ENCODE assay signal across 9 cellular contexts in the genomic region with DNA sequence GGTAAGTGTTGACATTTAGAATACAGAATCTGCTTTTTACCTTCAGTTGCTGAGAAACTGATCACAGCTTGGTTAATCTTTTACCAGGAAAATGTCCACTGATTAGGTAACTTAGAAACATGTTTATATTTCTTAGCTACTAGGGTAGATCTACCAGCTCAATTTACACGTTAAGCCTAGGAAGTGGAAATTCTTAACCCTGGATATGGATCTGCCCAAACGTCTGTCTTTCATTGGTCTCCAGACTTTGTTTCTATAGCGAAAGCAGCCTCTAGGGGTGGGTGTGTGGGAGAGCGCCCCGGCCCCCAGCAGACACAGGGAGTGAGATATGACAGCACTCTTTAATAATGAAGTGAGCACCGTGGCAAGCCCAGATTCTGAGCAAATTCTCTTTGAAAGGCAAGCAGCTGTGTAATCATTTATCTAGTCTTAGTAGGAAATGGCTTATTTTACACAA.
A peak's percentile ranks its signal among the peaks of the same experiment; 100 is the strongest.
DNase-seq lines count a peak whose midpoint lies in the region; ATAC-seq, FAIRE-seq and TF ChIP-seq lines count a peak whose summit lies in the region.
"Had no signal": no experiment of that assay in that cellular context is flagged by ENCODE, and none has a peak within 500 bp of the region (broad histone marks: within the 10 kb centered on the region; RNA-seq: fewer than 3 reads in every experiment).

No MANE protein-coding gene starts in this region.

- H3K27ac ChIP-seq in K562 (ENCODE audit: extremely low read depth, low read depth, low read length) (no peak overlapping the region), mucosa of rectum (ENCODE audit: low read depth in 2 of 2, low read length in 2 of 2) (peak overlapping the region; percentile 70 to 84)

- TF ChIP-seq RAD21 in K562 (CRISPR knock-in tag; conservative IDR thresholded peaks at IDR 0.05 in 1 of 2, IDR thresholded peaks at IDR 0.05 in 1 of 2): peak in 1 of 2 experiments; percentile 13; a peak in 1 of 4 replicates

- H3K36me3 ChIP-seq in K562 (ENCODE audit: control insufficient read depth, insufficient read depth, low read length) (no peaks in the 10 kb centered on the region), mucosa of rectum (ENCODE audit: control insufficient read depth in 2 of 2, insufficient read depth in 2 of 2, low read length in 2 of 2) (no peaks in the 10 kb centered on the region)

- TF ChIP-seq CTCF in K562 (IDR thresholded peaks at IDR 0.05 in 2 of 3, conservative IDR thresholded peaks at IDR 0.05 in 1 of 3; ENCODE audit: insufficient read depth in 2 of 3, low read depth in 1 of 3, low read length in 3 of 3) (peak; percentile 15 to 32 (median 26); a peak in 3 of 6 replicates), omental fat pad (IDR thresholded peaks at IDR 0.05) (no peak)

- CTCF ChIA-PET in K562 (lab: Yijun Ruan, JAX; ENCODE audit: low intra/inter-chr PET ratio): no interaction called here

- H3K27me3 ChIP-seq in K562 (ENCODE audit: control insufficient read depth in 2 of 2, insufficient read depth in 2 of 2, low read length in 2 of 2) (no peaks in the 10 kb centered on the region), mucosa of rectum (ENCODE audit: control insufficient read depth in 2 of 2, insufficient read depth in 2 of 2, low read length in 2 of 2) (no peaks in the 10 kb centered on the region)

- intact Hi-C loops in K562 (cut with micrococcal nuclease) (no loop called here), Right ventricle myocardium superior (cut with DNase I) (no loop called here)

- no peak overlapping the region for H3K4me2 ChIP-seq in K562 (ENCODE audit: insufficient read depth, low read length)

- ATAC-seq in K562 (peak; percentile 90), omental fat pad (ENCODE audit: low FRiP score) (no peak), Right ventricle myocardium superior (ENCODE audit: poor library complexity) (no peak), HG02798 (IDR thresholded peaks at IDR 0.05; ENCODE audit: poor library complexity, unreplicated experiment) (no peak)

- in situ Hi-C loops in K562 (cut with MboI): no loop called here

- no peaks in the 10 kb centered on the region for H3K9me3 ChIP-seq in K562 (replicated peaks; ENCODE audit: control insufficient read depth, insufficient read depth, low read depth, low read length)
- no peaks in the 10 kb centered on the region for H3K9me3 ChIP-seq in mucosa of rectum (ENCODE audit: control insufficient read depth in 2 of 2, low read length in 2 of 2)

- H3K9ac ChIP-seq in K562 (ENCODE audit: insufficient read depth in 1 of 2, low read depth in 2 of 2, low read length in 2 of 2) (no peak overlapping the region), mucosa of rectum (ENCODE audit: low read depth in 1 of 2, low read length in 2 of 2) (peak overlapping the region in 1 of 2 donors; percentile 52)

- TF ChIP-seq EP300 in K562 (IDR thresholded peaks at IDR 0.05; ENCODE audit: low read length): no peak

- 0 out of 2 replicates have a peak overlapping the region, but pooled peaks have one; percentile 25 for H2AFZ ChIP-seq in K562 (ENCODE audit: low read depth, low read length)

- no TSS peak for BruUV-seq in K562 (replicated peaks; lab: Mats Ljungman, UMichigan)

- 6% methylated on average over 4 of the region's 6 CpGs for WGBS in K562 (ENCODE audit: insufficient coverage, low coverage, missing lambda C conversion rate)

- peak; percentile 72 for FAIRE-seq in K562 (lab: Jason Lieb, UNC)

- H3K9me1 ChIP-seq in K562 (ENCODE audit: control insufficient read depth, insufficient read depth, low read length): no peaks in the 10 kb centered on the region

- no peaks in the 10 kb centered on the region for H3K79me2 ChIP-seq in K562 (ENCODE audit: control insufficient read depth, insufficient read depth, low read length)

- POLR2A ChIA-PET in K562 (lab: Yijun Ruan, JAX): no interaction called here

- no peaks in the 10 kb centered on the region for H4K20me1 ChIP-seq in K562 (replicated peaks; ENCODE audit: control insufficient read depth, insufficient read depth, low read length)

- DNase-seq in DMS53 (lab: John Stamatoyannopoulos, UW) (peak; percentile 90), NCI-H1930 (lab: John Stamatoyannopoulos, UW) (peak; percentile 67 to 72), K562 (ENCODE audit: extremely low read depth in 1 of 4, low spot score in 3 of 4) (peak in 2 of 4 experiments; percentile 38 to 45), omental fat pad (ENCODE audit: low spot score) (no peak), occipital lobe (lab: John Stamatoyannopoulos, UW) (no peak), Right ventricle myocardium superior (no peak)
- DNase-seq: central memory CD4-positive, alpha-beta T cell had no signal

- H3K4me3 ChIP-seq in K562: no peak overlapping the region
- peak overlapping the region; percentile 49 to 54 for H3K4me3 ChIP-seq in mucosa of rectum (ENCODE audit: low read length in 2 of 2)

- TF ChIP-seq POLR2A in K562 (conservative IDR thresholded peaks at IDR 0.05): no peak

- no peaks in the 10 kb centered on the region for H3K4me1 ChIP-seq in K562 (replicated peaks in 1 of 2; ENCODE audit: control insufficient read depth in 2 of 2, insufficient read depth in 2 of 2, low read length in 2 of 2)
- H3K4me1 ChIP-seq in mucosa of rectum (ENCODE audit: control insufficient read depth in 2 of 2, insufficient read depth in 2 of 2, low read length in 2 of 2): peaks cover 12 to 22% of the 10 kb centered on the region in 2 donors

TF ChIP-seq in K562, 482 proteins besides CTCF, POLR2A, EP300 and RAD21:
- TF ChIP-seq, protein P1, sequence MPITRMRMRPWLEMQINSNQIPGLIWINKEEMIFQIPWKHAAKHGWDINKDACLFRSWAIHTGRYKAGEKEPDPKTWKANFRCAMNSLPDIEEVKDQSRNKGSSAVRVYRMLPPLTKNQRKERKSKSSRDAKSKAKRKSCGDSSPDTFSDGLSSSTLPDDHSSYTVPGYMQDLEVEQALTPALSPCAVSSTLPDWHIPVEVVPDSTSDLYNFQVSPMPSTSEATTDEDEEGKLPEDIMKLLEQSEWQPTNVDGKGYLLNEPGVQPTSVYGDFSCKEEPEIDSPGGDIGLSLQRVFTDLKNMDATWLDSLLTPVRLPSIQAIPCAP (CRISPR knock-in tag; IDR thresholded peaks at IDR 0.05; ENCODE audit: borderline replicate concordance): no peak
- no peak for TF ChIP-seq ZKSCAN3 (CRISPR knock-in tag; IDR thresholded peaks at IDR 0.05)
- TF ChIP-seq NBN (IDR thresholded peaks at IDR 0.05; ENCODE audit: low read depth): no peak
- TF ChIP-seq, protein P2, sequence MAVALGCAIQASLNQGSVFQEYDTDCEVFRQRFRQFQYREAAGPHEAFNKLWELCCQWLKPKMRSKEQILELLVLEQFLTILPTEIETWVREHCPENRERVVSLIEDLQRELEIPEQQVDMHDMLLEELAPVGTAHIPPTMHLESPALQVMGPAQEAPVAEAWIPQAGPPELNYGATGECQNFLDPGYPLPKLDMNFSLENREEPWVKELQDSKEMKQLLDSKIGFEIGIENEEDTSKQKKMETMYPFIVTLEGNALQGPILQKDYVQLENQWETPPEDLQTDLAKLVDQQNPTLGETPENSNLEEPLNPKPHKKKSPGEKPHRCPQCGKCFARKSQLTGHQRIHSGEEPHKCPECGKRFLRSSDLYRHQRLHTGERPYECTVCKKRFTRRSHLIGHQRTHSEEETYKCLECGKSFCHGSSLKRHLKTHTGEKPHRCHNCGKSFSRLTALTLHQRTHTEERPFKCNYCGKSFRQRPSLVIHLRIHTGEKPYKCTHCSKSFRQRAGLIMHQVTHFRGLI (CRISPR knock-in tag; IDR thresholded peaks at IDR 0.05): no peak
- no peak for TF ChIP-seq RUNX1 (IDR thresholded peaks at IDR 0.05; ENCODE audit: low read depth)

Comparison
In these comparisons a context has a peak if more than half of its experiments do, and no peak if none do; other contexts are left out.
1. DNase-seq: peak in DMS53 (single experiment) and NCI-H1930 (2 of 2); none in omental fat pad (single experiment), occipital lobe (single experiment) and Right ventricle myocardium superior (single experiment).
2. CTCF ChIP-seq: peak in K562 (3 of 3); none in omental fat pad (0 of 3).